ENCODE assay signal across 29 cellular contexts in genomic region chr12:2333516-2333915, GRCh38.
A peak's percentile ranks its signal among the peaks of the same experiment; 100 is the strongest.
DNase-seq lines count a peak whose midpoint lies in the region; ATAC-seq and TF ChIP-seq lines count a peak whose summit lies in the region.
"Had no signal": no experiment of that assay in that cellular context is flagged by ENCODE, and none has a peak within 500 bp of the region (broad histone marks: within the 10 kb centered on the region; RNA-seq: fewer than 3 reads in every experiment).

No MANE protein-coding gene starts in this region.

- DNase-seq in heart right ventricle (no peak), Right ventricle myocardium superior (no peak), osteocyte (ENCODE audit: extremely low spot score, unreplicated experiment) (no peak), GM19238 (ENCODE audit: insufficient read length, low spot score) (no peak), NOMO-1 treated with dmso at 0.1 percent for 144 hours (lab: John Stamatoyannopoulos, UW; ENCODE audit: unreplicated experiment) (no peak), NAMALWA (ENCODE audit: low spot score) (no peak)
- no peak for DNase-seq in activated naive CD8-positive, alpha-beta T cell treated with anti-CD3 and anti-CD28 coated beads, Interleukin-2, amount 50 U/mL, for 24 hours
- DNase-seq: 8988T; activated CD4-positive, alpha-beta T cell treated with anti-CD3 and anti-CD28 coated beads, Interleukin-2, amount 50 U/mL, for 4 hours; activated CD8-positive, alpha-beta memory T cell treated with anti-CD3 and anti-CD28 coated beads, Interleukin-2, amount 50 U/mL, for 48 hours; AML-193; CD4-positive, alpha-beta memory T cell; cerebellar nuclear complex; foreskin fibroblast; HCEC 1CT; hippocampal formation; immature natural killer cell; Kasumi-1; left lung; mucosa of descending colon; NCI-H1048; NCI-H187 treated with DMSO at 0.1 percent for 48 hours; NCI-H526 treated with DMSO at 0.1 percent for 48 hours; T-helper 9 cell had no signal

- peaks cover 85% of the 10 kb centered on the region for H3K4me1 Mint-ChIP-seq in osteocyte (ENCODE audit: unreplicated experiment)
- H3K4me1 Mint-ChIP-seq in activated naive CD8-positive, alpha-beta T cell treated with anti-CD3 and anti-CD28 coated beads, Interleukin-2, amount 50 U/mL, for 24 hours = peaks cover 8% of the 10 kb centered on the region
- H3K4me1 Mint-ChIP-seq: immature natural killer cell had no signal

- TF ChIP-seq EP300 in gastroesophageal sphincter (IDR thresholded peaks at IDR 0.05) = no peak

- peaks cover 2% of the 10 kb centered on the region for H3K36me3 Mint-ChIP-seq in osteocyte (ENCODE audit: unreplicated experiment)
- no peaks in the 10 kb centered on the region for H3K36me3 Mint-ChIP-seq in activated naive CD8-positive, alpha-beta T cell treated with anti-CD3 and anti-CD28 coated beads, Interleukin-2, amount 50 U/mL, for 24 hours (ENCODE audit: low read depth)
- H3K36me3 Mint-ChIP-seq: activated naive CD4-positive, alpha-beta T cell treated with anti-CD3 and anti-CD28 coated beads, Interleukin-2, amount 50 U/mL, for 72 hours; CD4-positive, alpha-beta memory T cell; immature natural killer cell; WTC11 had no signal

- peak overlapping the region; percentile 88 for H3K27ac Mint-ChIP-seq in osteocyte (ENCODE audit: unreplicated experiment)
- H3K27ac Mint-ChIP-seq in activated naive CD8-positive, alpha-beta T cell treated with anti-CD3 and anti-CD28 coated beads, Interleukin-2, amount 50 U/mL, for 24 hours = no peak overlapping the region
- H3K27ac Mint-ChIP-seq: activated naive CD4-positive, alpha-beta T cell treated with anti-CD3 and anti-CD28 coated beads, Interleukin-2, amount 50 U/mL, for 72 hours; activated T-helper 2 cell treated with anti-CD3 and anti-CD28 coated beads, Interferon-gamma antibody, Interleukin-2, Interleukin-4, amounts not matched to agents 10 μg/mL and 5 μg/mL and 100 μg/mL, durations not matched to agents 14 hours and 24 hours and 36 hours; CD4-positive, alpha-beta memory T cell; immature natural killer cell; WTC11 had no signal

- H3K36me3 ChIP-seq in heart right ventricle (no peaks in the 10 kb centered on the region), gastroesophageal sphincter (no peaks in the 10 kb centered on the region)
- H3K36me3 ChIP-seq: left lung, neutrophil had no signal

- H3K4me3 ChIP-seq in heart right ventricle (no peak overlapping the region), gastroesophageal sphincter (no peak overlapping the region)
- H3K4me3 ChIP-seq: left lung, mucosa of descending colon had no signal

- ATAC-seq in heart right ventricle (no peak), Right ventricle myocardium superior (ENCODE audit: poor library complexity) (no peak), gastroesophageal sphincter (no peak)
- ATAC-seq in activated naive CD8-positive, alpha-beta T cell treated with anti-CD3 and anti-CD28 coated beads, Interleukin-2, amount 50 U/mL, for 24 hours = no peak
- ATAC-seq: activated naive CD4-positive, alpha-beta T cell treated with anti-CD3 and anti-CD28 coated beads, Interleukin-2, amount 50 U/mL, for 72 hours; left lung; mucosa of descending colon had no signal

- H3K4me3 Mint-ChIP-seq in osteocyte (ENCODE audit: unreplicated experiment) = no peak overlapping the region
- no peak overlapping the region for H3K4me3 Mint-ChIP-seq in activated naive CD8-positive, alpha-beta T cell treated with anti-CD3 and anti-CD28 coated beads, Interleukin-2, amount 50 U/mL, for 24 hours
- H3K4me3 Mint-ChIP-seq: CD4-positive, alpha-beta memory T cell; immature natural killer cell; WTC11 had no signal

- TF ChIP-seq POLR2A in gastroesophageal sphincter (IDR thresholded peaks at IDR 0.05) = no peak

- no peaks in the 10 kb centered on the region for H3K9me3 ChIP-seq in heart right ventricle
- no peaks in the 10 kb centered on the region for H3K9me3 ChIP-seq in gastroesophageal sphincter
- H3K9me3 ChIP-seq: left lung, mucosa of descending colon, neutrophil had no signal

- TF ChIP-seq CTCF in heart right ventricle (IDR thresholded peaks at IDR 0.05) = no peak
- no peak for TF ChIP-seq CTCF in gastroesophageal sphincter (IDR thresholded peaks at IDR 0.05)
- no peak for TF ChIP-seq CTCF in osteocyte (IDR thresholded peaks at IDR 0.05)

- H3K27me3 ChIP-seq in heart right ventricle (no peaks in the 10 kb centered on the region), gastroesophageal sphincter (no peaks in the 10 kb centered on the region)
- H3K27me3 ChIP-seq: left lung, neutrophil had no signal

- H3K27ac ChIP-seq in heart right ventricle = peak overlapping the region in 6 of 10 donors; percentile 3 to 92 (median 30)
- H3K27ac ChIP-seq in gastroesophageal sphincter = peak overlapping the region in 3 of 4 donors; percentile 36 to 88 (median 39)
- H3K27ac ChIP-seq: left lung, neutrophil had no signal

- H3K9me3 Mint-ChIP-seq in osteocyte (ENCODE audit: unreplicated experiment) = no peaks in the 10 kb centered on the region
- no peaks in the 10 kb centered on the region for H3K9me3 Mint-ChIP-seq in activated naive CD8-positive, alpha-beta T cell treated with anti-CD3 and anti-CD28 coated beads, Interleukin-2, amount 50 U/mL, for 24 hours
- H3K9me3 Mint-ChIP-seq: activated naive CD4-positive, alpha-beta T cell treated with anti-CD3 and anti-CD28 coated beads, Interleukin-2, amount 50 U/mL, for 72 hours; activated T-helper 2 cell treated with anti-CD3 and anti-CD28 coated beads, Interferon-gamma antibody, Interleukin-2, Interleukin-4, amounts not matched to agents 10 μg/mL and 5 μg/mL and 100 μg/mL, durations not matched to agents 14 hours and 24 hours and 36 hours; CD4-positive, alpha-beta memory T cell; immature natural killer cell; WTC11 had no signal

- H3K4me1 ChIP-seq in heart right ventricle = peaks cover 3 to 95% (median 76%) of the 10 kb centered on the region in 9 donors
- peaks cover 0 to 53% (median 5%) of the 10 kb centered on the region in 3 donors for H3K4me1 ChIP-seq in gastroesophageal sphincter

- intact Hi-C loops in heart right ventricle (cut with DNase I) = no loop called here
- intact Hi-C loops in Right ventricle myocardium superior (cut with DNase I) = no loop called here

- no peaks in the 10 kb centered on the region for H3K27me3 Mint-ChIP-seq in osteocyte (ENCODE audit: unreplicated experiment)
- peaks cover 2% of the 10 kb centered on the region for H3K27me3 Mint-ChIP-seq in activated naive CD8-positive, alpha-beta T cell treated with anti-CD3 and anti-CD28 coated beads, Interleukin-2, amount 50 U/mL, for 24 hours

- WGBS in heart right ventricle, 2 donors = 69 to 77% methylated on average over 5 of the region's 5 CpGs
- WGBS in gastroesophageal sphincter (ENCODE audit: low coverage in 1 of 2), 2 donors = 60 to 61% methylated on average over 2 to 5 of the region's 5 CpGs
